In the genomic region with DNA sequence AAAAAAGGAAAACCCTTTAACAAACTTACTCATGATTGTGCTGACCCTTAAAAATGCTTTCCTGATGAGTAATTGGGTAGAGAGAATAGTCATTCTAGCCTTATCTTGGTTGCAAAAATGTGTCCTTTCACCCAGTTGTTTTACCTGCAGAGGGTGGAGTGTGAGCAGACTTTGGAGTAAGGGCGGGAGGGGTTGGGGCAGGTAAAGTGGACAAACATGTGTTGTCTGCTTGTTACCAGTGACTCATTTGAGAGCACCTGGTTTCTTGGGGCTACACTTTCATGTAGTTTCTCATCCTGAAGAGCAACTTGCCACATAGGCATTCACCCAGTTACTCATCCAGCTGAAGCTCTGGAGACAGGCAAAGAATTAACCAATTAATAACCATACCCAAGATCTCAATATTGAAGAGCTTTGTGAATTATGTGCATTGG, we compare ENCODE assay signal across 1 cellular context.
TF ChIP-seq lines count a peak whose summit lies in the region.

No MANE protein-coding gene starts in this region.

TF ChIP-seq in HepG2, 621 proteins besides CTCF, POLR2A, EP300 and RAD21 (continued from another document):
- TF ChIP-seq, protein P1, sequence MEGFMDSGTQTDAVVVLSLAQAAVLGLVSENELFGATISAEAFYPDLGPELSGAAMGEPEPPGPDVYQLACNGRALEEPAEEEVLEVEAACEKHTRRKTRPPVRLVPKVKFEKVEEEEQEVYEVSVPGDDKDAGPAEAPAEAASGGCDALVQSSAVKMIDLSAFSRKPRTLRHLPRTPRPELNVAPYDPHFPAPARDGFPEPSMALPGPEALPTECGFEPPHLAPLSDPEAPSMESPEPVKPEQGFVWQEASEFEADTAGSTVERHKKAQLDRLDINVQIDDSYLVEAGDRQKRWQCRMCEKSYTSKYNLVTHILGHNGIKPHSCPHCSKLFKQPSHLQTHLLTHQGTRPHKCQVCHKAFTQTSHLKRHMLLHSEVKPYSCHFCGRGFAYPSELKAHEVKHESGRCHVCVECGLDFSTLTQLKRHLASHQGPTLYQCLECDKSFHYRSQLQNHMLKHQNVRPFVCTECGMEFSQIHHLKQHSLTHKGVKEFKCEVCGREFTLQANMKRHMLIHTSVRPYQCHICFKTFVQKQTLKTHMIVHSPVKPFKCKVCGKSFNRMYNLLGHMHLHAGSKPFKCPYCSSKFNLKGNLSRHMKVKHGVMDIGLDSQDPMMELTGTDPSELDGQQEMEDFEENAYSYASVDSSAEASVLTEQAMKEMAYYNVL (CRISPR knock-in tag; IDR thresholded peaks at IDR 0.05; ENCODE audit: borderline replicate concordance) = 0 out of 2 replicates have a peak, but pooled peaks have one; percentile 9
- peak; percentile 55 for TF ChIP-seq MED1 (CRISPR knock-in tag; IDR thresholded peaks at IDR 0.05)
- TF ChIP-seq, protein P2, sequence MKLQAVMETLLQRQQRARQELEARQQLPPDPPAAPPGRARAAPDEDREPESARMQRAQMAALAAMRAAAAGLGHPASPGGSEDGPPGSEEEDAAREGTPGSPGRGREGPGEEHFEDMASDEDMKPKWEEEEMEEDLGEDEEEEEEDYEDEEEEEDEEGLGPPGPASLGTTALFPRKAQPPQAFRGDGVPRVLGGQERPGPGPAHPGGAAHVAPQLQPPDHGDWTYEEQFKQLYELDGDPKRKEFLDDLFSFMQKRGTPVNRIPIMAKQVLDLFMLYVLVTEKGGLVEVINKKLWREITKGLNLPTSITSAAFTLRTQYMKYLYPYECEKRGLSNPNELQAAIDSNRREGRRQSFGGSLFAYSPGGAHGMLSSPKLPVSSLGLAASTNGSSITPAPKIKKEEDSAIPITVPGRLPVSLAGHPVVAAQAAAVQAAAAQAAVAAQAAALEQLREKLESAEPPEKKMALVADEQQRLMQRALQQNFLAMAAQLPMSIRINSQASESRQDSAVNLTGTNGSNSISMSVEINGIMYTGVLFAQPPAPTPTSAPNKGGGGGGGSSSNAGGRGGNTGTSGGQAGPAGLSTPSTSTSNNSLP (IDR thresholded peaks at IDR 0.05; ENCODE audit: low read depth, low read length) = peak; percentile 31; the same call in 1 of the 2 replicates
- TF ChIP-seq FOSL1 (CRISPR knock-in tag; IDR thresholded peaks at IDR 0.05; ENCODE audit: borderline replicate concordance) = peak; percentile 37; the same call in 1 of the 2 replicates
- TF ChIP-seq, protein P3, sequence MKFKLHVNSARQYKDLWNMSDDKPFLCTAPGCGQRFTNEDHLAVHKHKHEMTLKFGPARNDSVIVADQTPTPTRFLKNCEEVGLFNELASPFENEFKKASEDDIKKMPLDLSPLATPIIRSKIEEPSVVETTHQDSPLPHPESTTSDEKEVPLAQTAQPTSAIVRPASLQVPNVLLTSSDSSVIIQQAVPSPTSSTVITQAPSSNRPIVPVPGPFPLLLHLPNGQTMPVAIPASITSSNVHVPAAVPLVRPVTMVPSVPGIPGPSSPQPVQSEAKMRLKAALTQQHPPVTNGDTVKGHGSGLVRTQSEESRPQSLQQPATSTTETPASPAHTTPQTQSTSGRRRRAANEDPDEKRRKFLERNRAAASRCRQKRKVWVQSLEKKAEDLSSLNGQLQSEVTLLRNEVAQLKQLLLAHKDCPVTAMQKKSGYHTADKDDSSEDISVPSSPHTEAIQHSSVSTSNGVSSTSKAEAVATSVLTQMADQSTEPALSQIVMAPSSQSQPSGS (CRISPR knock-in tag; IDR thresholded peaks at IDR 0.05) = peak; percentile 33; the same call in 1 of the 2 replicates
- TF ChIP-seq MXI1 (IDR thresholded peaks at IDR 0.05; ENCODE audit: borderline replicate concordance, low read depth, low read length) = 0 out of 3 replicates have a peak, but pooled peaks have one; percentile 14
- peak; percentile 88 for TF ChIP-seq TEAD3 (CRISPR knock-in tag; optimal IDR thresholded peaks at IDR 0.05; ENCODE audit: borderline replicate concordance)
- TF ChIP-seq, protein P4, sequence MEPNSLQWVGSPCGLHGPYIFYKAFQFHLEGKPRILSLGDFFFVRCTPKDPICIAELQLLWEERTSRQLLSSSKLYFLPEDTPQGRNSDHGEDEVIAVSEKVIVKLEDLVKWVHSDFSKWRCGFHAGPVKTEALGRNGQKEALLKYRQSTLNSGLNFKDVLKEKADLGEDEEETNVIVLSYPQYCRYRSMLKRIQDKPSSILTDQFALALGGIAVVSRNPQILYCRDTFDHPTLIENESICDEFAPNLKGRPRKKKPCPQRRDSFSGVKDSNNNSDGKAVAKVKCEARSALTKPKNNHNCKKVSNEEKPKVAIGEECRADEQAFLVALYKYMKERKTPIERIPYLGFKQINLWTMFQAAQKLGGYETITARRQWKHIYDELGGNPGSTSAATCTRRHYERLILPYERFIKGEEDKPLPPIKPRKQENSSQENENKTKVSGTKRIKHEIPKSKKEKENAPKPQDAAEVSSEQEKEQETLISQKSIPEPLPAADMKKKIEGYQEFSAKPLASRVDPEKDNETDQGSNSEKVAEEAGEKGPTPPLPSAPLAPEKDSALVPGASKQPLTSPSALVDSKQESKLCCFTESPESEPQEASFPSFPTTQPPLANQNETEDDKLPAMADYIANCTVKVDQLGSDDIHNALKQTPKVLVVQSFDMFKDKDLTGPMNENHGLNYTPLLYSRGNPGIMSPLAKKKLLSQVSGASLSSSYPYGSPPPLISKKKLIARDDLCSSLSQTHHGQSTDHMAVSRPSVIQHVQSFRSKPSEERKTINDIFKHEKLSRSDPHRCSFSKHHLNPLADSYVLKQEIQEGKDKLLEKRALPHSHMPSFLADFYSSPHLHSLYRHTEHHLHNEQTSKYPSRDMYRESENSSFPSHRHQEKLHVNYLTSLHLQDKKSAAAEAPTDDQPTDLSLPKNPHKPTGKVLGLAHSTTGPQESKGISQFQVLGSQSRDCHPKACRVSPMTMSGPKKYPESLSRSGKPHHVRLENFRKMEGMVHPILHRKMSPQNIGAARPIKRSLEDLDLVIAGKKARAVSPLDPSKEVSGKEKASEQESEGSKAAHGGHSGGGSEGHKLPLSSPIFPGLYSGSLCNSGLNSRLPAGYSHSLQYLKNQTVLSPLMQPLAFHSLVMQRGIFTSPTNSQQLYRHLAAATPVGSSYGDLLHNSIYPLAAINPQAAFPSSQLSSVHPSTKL (CRISPR knock-in tag; IDR thresholded peaks at IDR 0.05) = peak; percentile 81
- TF ChIP-seq, protein P5, sequence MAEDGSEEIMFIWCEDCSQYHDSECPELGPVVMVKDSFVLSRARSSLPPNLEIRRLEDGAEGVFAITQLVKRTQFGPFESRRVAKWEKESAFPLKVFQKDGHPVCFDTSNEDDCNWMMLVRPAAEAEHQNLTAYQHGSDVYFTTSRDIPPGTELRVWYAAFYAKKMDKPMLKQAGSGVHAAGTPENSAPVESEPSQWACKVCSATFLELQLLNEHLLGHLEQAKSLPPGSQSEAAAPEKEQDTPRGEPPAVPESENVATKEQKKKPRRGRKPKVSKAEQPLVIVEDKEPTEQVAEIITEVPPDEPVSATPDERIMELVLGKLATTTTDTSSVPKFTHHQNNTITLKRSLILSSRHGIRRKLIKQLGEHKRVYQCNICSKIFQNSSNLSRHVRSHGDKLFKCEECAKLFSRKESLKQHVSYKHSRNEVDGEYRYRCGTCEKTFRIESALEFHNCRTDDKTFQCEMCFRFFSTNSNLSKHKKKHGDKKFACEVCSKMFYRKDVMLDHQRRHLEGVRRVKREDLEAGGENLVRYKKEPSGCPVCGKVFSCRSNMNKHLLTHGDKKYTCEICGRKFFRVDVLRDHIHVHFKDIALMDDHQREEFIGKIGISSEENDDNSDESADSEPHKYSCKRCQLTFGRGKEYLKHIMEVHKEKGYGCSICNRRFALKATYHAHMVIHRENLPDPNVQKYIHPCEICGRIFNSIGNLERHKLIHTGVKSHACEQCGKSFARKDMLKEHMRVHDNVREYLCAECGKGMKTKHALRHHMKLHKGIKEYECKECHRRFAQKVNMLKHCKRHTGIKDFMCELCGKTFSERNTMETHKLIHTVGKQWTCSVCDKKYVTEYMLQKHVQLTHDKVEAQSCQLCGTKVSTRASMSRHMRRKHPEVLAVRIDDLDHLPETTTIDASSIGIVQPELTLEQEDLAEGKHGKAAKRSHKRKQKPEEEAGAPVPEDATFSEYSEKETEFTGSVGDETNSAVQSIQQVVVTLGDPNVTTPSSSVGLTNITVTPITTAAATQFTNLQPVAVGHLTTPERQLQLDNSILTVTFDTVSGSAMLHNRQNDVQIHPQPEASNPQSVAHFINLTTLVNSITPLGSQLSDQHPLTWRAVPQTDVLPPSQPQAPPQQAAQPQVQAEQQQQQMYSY (CRISPR knock-in tag; IDR thresholded peaks at IDR 0.05) = no peak
- TF ChIP-seq ZNF766 (CRISPR knock-in tag; IDR thresholded peaks at IDR 0.05; ENCODE audit: borderline replicate concordance) = no peak
